In genomic region chr22:46035742-46036557, GRCh38 we compare ENCODE assay signal across 1 cellular context.
TF ChIP-seq lines count a peak whose summit lies in the region.

No MANE protein-coding gene starts in this region.

TF ChIP-seq in HEK293, 187 proteins besides CTCF, POLR2A, EP300 and RAD21 (continued from another document and continues in another):
- TF ChIP-seq PRDM4 (tag by site-specific recombination; IDR thresholded peaks at IDR 0.05) (no peak), ZNF175 (tag by site-specific recombination; IDR thresholded peaks at IDR 0.05) (no peak), ZNF707 (tag by site-specific recombination; IDR thresholded peaks at IDR 0.05) (no peak), ZNF843 (tag by site-specific recombination; IDR thresholded peaks at IDR 0.05) (no peak), OVOL3 (tag by site-specific recombination; IDR thresholded peaks at IDR 0.05) (no peak), ZNF169 (tag by site-specific recombination; IDR thresholded peaks at IDR 0.05) (no peak), ZNF394 (tag by site-specific recombination; IDR thresholded peaks at IDR 0.05; ENCODE audit: borderline replicate concordance) (no peak), ZNF555 (tag by site-specific recombination; conservative IDR thresholded peaks at IDR 0.05) (no peak), ZNF558 (tag by site-specific recombination; IDR thresholded peaks at IDR 0.05) (no peak), ZEB2 (tag by site-specific recombination; IDR thresholded peaks at IDR 0.05) (no peak; the same call in 1 of the 2 replicates), ZNF223 (tag by site-specific recombination; IDR thresholded peaks at IDR 0.05) (no peak), ZXDB (tag by site-specific recombination; IDR thresholded peaks at IDR 0.05) (peak; percentile 72), SP2 (tag by site-specific recombination; IDR thresholded peaks at IDR 0.05) (peak; percentile 86), ZNF174 (tag by site-specific recombination; IDR thresholded peaks at IDR 0.05) (no peak), ZNF426 (tag by site-specific recombination; IDR thresholded peaks at IDR 0.05) (no peak), ZBTB48 (tag by site-specific recombination; IDR thresholded peaks at IDR 0.05) (peak; percentile 73), ZBTB7A (tag by site-specific recombination; IDR thresholded peaks at IDR 0.05; ENCODE audit: low read depth) (0 out of 2 replicates have a peak, but pooled peaks have one; percentile 21), MYNN (tag by site-specific recombination; IDR thresholded peaks at IDR 0.05; ENCODE audit: borderline replicate concordance) (no peak), ZNF391 (tag by site-specific recombination; IDR thresholded peaks at IDR 0.05; ENCODE audit: borderline replicate concordance, low read depth) (peak; percentile 65; the same call in 1 of the 2 replicates), YY2 (tag by site-specific recombination; IDR thresholded peaks at IDR 0.05) (no peak), ZSCAN16 (tag by site-specific recombination; IDR thresholded peaks at IDR 0.05) (no peak), ZBTB20 (tag by site-specific recombination; IDR thresholded peaks at IDR 0.05) (peak; percentile 77), SP3 (tag by site-specific recombination; IDR thresholded peaks at IDR 0.05) (peak; percentile 91), BCL11A (tag by site-specific recombination; IDR thresholded peaks at IDR 0.05; ENCODE audit: low read depth) (0 out of 2 replicates have a peak, but pooled peaks have one; percentile 13), PRDM6 (tag by site-specific recombination; IDR thresholded peaks at IDR 0.05) (no peak), ZNF280C (tag by site-specific recombination; IDR thresholded peaks at IDR 0.05) (no peak), ZNF26 (tag by site-specific recombination; IDR thresholded peaks at IDR 0.05) (no peak), ZFP3 (tag by site-specific recombination; IDR thresholded peaks at IDR 0.05; ENCODE audit: low read depth) (no peak), ZSCAN23 (tag by site-specific recombination; IDR thresholded peaks at IDR 0.05) (no peak), ZNF132 (tag by site-specific recombination; IDR thresholded peaks at IDR 0.05; ENCODE audit: borderline replicate concordance) (no peak), ZNF138 (tag by site-specific recombination; IDR thresholded peaks at IDR 0.05; ENCODE audit: borderline replicate concordance) (no peak), ZNF639 (tag by site-specific recombination; IDR thresholded peaks at IDR 0.05) (peak; percentile 28; the same call in 1 of the 2 replicates), ZNF157 (tag by site-specific recombination; IDR thresholded peaks at IDR 0.05) (no peak), KLF8 (tag by site-specific recombination; IDR thresholded peaks at IDR 0.05) (peak; percentile 84), ZBTB26 (tag by site-specific recombination; optimal IDR thresholded peaks at IDR 0.05) (peak; percentile 95), ZSCAN18 (tag by site-specific recombination; IDR thresholded peaks at IDR 0.05) (no peak), ZNF692 (tag by site-specific recombination; IDR thresholded peaks at IDR 0.05) (peak; percentile 70), PATZ1 (tag by site-specific recombination; IDR thresholded peaks at IDR 0.05) (peak; percentile 81), REPIN1 (tag by site-specific recombination; IDR thresholded peaks at IDR 0.05; ENCODE audit: low read depth) (no peak), GFI1B (tag by site-specific recombination; IDR thresholded peaks at IDR 0.05) (no peak), PRDM10 (tag by site-specific recombination; IDR thresholded peaks at IDR 0.05) (peak; percentile 75), ZNF560 (tag by site-specific recombination; IDR thresholded peaks at IDR 0.05; ENCODE audit: borderline replicate concordance) (no peak), WT1 (tag by site-specific recombination; IDR thresholded peaks at IDR 0.05) (no peak)
